Comparison of ENCODE assay signal across 1 cellular context in genomic region chr14:22850944-22851790, GRCh38.
TF ChIP-seq lines count a peak whose summit lies in the region.

No MANE protein-coding gene starts in this region.

TF ChIP-seq in GM12878, 131 proteins besides CTCF, POLR2A, EP300 and RAD21:
- no peak for TF ChIP-seq ETV6 (conservative IDR thresholded peaks at IDR 0.05 in 1 of 2, IDR thresholded peaks at IDR 0.05 in 1 of 2; ENCODE audit: borderline replicate concordance in 1 of 2, low read depth in 1 of 2)
- TF ChIP-seq RELB (IDR thresholded peaks at IDR 0.05; ENCODE audit: low read depth), result no peak
- TF ChIP-seq IRF4 (IDR thresholded peaks at IDR 0.05; ENCODE audit: low read depth, low read length), result no peak
- TF ChIP-seq SUZ12 (IDR thresholded peaks at IDR 0.05; ENCODE audit: unreplicated experiment), result no peak
- no peak for TF ChIP-seq CBFB (IDR thresholded peaks at IDR 0.05; ENCODE audit: low read depth)
- TF ChIP-seq TCF3 (IDR thresholded peaks at IDR 0.05; ENCODE audit: borderline replicate concordance, insufficient read depth, low read depth, low read length), result no peak
- TF ChIP-seq KLF5 (IDR thresholded peaks at IDR 0.05; ENCODE audit: partially characterized antibody), result no peak
- TF ChIP-seq ESRRA (IDR thresholded peaks at IDR 0.05; ENCODE audit: low read length), result no peak
- no peak for TF ChIP-seq CREB1 (IDR thresholded peaks at IDR 0.05; ENCODE audit: low read depth)
- no peak for TF ChIP-seq MYC (IDR thresholded peaks at IDR 0.05; ENCODE audit: insufficient read depth, insufficient read length, insufficient replicate concordance, low read length, severe bottlenecking)
- TF ChIP-seq NFIC (IDR thresholded peaks at IDR 0.05; ENCODE audit: low read depth, low read length), result no peak
- TF ChIP-seq SRF (IDR thresholded peaks at IDR 0.05; ENCODE audit: low read depth in 2 of 2, low read length in 2 of 2), result no peak
- no peak for TF ChIP-seq ZBTB40 (IDR thresholded peaks at IDR 0.05; ENCODE audit: borderline replicate concordance)
- TF ChIP-seq PML (IDR thresholded peaks at IDR 0.05; ENCODE audit: low read length), result no peak
- no peak for TF ChIP-seq EED (IDR thresholded peaks at IDR 0.05; ENCODE audit: low read depth)
- no peak for TF ChIP-seq ZNF217 (IDR thresholded peaks at IDR 0.05)
- TF ChIP-seq NRF1 (conservative IDR thresholded peaks at IDR 0.05; ENCODE audit: low read depth, low read length), result no peak
- TF ChIP-seq IKZF1 (conservative IDR thresholded peaks at IDR 0.05), result no peak
- TF ChIP-seq ZNF207 (IDR thresholded peaks at IDR 0.05; ENCODE audit: borderline replicate concordance), result no peak
TF ChIP-seq in GM12878: peak in this region for 0.
